ENCODE assay signal across 1 cellular context in the genomic region with DNA sequence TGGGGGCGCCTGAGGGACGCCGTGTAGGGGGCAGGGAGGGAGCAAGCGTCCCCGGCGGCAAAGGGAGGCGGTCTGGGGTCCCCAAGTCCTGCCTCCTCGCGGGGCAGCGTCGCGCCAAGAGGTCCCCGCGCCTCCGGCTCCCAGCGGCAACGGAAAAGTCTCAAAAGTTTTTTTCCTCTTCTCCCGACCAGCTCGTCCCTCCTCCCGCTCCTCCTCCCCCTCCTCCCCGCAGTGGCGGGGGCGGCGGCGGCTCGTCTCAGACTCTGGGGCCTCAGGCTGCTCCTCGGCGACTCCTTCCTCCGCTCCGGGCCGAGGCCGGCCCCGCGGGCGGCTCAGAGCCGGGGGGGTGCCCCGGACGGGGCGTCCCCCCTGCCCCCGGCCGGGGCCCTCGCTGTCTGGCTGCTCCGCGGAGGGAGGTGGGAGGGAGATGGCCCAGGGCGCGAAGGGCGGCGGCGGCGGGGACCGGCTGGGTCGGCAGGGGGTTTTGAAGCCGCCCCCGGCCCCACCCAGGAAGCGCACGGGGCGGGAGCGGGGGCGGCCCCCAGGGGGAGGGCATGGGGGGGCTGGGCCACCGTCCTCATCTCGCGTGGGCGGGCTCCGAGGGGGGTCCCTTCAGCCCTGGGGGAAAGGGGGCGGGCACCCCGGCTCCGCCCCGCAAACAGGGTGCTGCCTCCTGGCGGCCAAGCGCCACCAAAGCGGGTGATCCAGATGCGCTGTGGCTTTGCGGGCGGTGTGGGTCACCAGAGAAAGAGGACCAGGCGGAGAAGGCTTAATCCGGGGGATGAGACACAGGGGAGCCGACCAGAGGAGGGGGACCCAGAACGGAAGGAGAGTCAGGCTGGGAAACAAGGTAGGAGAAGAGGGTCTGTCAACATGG.
TF ChIP-seq lines count a peak whose summit lies in the region.

A gene (minus strand): TSS at position 457 of the 877 bp plus-strand sequence. CDS start 878 bp downstream, outside the sequence.

TF ChIP-seq in GM12878, 131 proteins besides CTCF, POLR2A, EP300 and RAD21 (continued from another document and continues in another):
- TF ChIP-seq ZNF384 (IDR thresholded peaks at IDR 0.05; ENCODE audit: borderline replicate concordance, low read depth, low read length) = no peak
- peak; percentile 31 to 46 for TF ChIP-seq IKZF2 (IDR thresholded peaks at IDR 0.05)
- TF ChIP-seq, protein P1, sequence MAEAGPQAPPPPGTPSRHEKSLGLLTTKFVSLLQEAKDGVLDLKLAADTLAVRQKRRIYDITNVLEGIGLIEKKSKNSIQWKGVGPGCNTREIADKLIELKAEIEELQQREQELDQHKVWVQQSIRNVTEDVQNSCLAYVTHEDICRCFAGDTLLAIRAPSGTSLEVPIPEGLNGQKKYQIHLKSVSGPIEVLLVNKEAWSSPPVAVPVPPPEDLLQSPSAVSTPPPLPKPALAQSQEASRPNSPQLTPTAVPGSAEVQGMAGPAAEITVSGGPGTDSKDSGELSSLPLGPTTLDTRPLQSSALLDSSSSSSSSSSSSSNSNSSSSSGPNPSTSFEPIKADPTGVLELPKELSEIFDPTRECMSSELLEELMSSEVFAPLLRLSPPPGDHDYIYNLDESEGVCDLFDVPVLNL (IDR thresholded peaks at IDR 0.05; ENCODE audit: low read depth, low read length) = no peak
- no peak for TF ChIP-seq ZNF207 (IDR thresholded peaks at IDR 0.05; ENCODE audit: borderline replicate concordance)
- TF ChIP-seq STAT3 (IDR thresholded peaks at IDR 0.05; ENCODE audit: low read depth, low read length) = no peak
- peak; percentile 62 to 68; a peak in 3 of 4 replicates for TF ChIP-seq BHLHE40 (IDR thresholded peaks at IDR 0.05; ENCODE audit: borderline replicate concordance in 1 of 2, low read depth in 2 of 2, low read length in 1 of 2)
- TF ChIP-seq CHD1 (IDR thresholded peaks at IDR 0.05; ENCODE audit: low read depth, low read length) = no peak
- no peak for TF ChIP-seq CBX3 (IDR thresholded peaks at IDR 0.05; ENCODE audit: borderline replicate concordance, low read depth)
- TF ChIP-seq SIX5 (IDR thresholded peaks at IDR 0.05; ENCODE audit: low read depth, low read length, severe bottlenecking) = no peak
- TF ChIP-seq, protein P2, sequence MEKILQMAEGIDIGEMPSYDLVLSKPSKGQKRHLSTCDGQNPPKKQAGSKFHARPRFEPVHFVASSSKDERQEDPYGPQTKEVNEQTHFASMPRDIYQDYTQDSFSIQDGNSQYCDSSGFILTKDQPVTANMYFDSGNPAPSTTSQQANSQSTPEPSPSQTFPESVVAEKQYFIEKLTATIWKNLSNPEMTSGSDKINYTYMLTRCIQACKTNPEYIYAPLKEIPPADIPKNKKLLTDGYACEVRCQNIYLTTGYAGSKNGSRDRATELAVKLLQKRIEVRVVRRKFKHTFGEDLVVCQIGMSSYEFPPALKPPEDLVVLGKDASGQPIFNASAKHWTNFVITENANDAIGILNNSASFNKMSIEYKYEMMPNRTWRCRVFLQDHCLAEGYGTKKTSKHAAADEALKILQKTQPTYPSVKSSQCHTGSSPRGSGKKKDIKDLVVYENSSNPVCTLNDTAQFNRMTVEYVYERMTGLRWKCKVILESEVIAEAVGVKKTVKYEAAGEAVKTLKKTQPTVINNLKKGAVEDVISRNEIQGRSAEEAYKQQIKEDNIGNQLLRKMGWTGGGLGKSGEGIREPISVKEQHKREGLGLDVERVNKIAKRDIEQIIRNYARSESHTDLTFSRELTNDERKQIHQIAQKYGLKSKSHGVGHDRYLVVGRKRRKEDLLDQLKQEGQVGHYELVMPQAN (conservative IDR thresholded peaks at IDR 0.05) = peak; percentile 90
- no peak for TF ChIP-seq NRF1 (conservative IDR thresholded peaks at IDR 0.05; ENCODE audit: low read depth, low read length)
- TF ChIP-seq CREM (IDR thresholded peaks at IDR 0.05; ENCODE audit: low read depth) = peak; percentile 9; the same call in 1 of the 2 replicates
- no peak for TF ChIP-seq WRNIP1 (IDR thresholded peaks at IDR 0.05; ENCODE audit: borderline replicate concordance, low read depth, low read length)
- TF ChIP-seq HDGF (IDR thresholded peaks at IDR 0.05) = peak; percentile 96
- TF ChIP-seq, protein P3, sequence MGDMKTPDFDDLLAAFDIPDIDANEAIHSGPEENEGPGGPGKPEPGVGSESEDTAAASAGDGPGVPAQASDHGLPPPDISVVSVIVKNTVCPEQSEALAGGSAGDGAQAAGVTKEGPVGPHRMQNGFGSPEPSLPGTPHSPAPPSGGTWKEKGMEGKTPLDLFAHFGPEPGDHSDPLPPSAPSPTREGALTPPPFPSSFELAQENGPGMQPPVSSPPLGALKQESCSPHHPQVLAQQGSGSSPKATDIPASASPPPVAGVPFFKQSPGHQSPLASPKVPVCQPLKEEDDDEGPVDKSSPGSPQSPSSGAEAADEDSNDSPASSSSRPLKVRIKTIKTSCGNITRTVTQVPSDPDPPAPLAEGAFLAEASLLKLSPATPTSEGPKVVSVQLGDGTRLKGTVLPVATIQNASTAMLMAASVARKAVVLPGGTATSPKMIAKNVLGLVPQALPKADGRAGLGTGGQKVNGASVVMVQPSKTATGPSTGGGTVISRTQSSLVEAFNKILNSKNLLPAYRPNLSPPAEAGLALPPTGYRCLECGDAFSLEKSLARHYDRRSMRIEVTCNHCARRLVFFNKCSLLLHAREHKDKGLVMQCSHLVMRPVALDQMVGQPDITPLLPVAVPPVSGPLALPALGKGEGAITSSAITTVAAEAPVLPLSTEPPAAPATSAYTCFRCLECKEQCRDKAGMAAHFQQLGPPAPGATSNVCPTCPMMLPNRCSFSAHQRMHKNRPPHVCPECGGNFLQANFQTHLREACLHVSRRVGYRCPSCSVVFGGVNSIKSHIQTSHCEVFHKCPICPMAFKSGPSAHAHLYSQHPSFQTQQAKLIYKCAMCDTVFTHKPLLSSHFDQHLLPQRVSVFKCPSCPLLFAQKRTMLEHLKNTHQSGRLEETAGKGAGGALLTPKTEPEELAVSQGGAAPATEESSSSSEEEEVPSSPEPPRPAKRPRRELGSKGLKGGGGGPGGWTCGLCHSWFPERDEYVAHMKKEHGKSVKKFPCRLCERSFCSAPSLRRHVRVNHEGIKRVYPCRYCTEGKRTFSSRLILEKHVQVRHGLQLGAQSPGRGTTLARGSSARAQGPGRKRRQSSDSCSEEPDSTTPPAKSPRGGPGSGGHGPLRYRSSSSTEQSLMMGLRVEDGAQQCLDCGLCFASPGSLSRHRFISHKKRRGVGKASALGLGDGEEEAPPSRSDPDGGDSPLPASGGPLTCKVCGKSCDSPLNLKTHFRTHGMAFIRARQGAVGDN (IDR thresholded peaks at IDR 0.05) = peak; percentile 85
- TF ChIP-seq SUZ12 (IDR thresholded peaks at IDR 0.05; ENCODE audit: unreplicated experiment) = no peak
- TF ChIP-seq STAT1 (conservative IDR thresholded peaks at IDR 0.05) = 0 out of 2 replicates have a peak, but pooled peaks have one; percentile 46
- TF ChIP-seq ESRRA (IDR thresholded peaks at IDR 0.05; ENCODE audit: low read length) = no peak
- no peak for TF ChIP-seq KDM1A (IDR thresholded peaks at IDR 0.05; ENCODE audit: borderline replicate concordance)
- no peak for TF ChIP-seq ASH2L (IDR thresholded peaks at IDR 0.05; ENCODE audit: borderline replicate concordance, low read depth)
- no peak for TF ChIP-seq IRF4 (IDR thresholded peaks at IDR 0.05; ENCODE audit: low read depth, low read length)
- TF ChIP-seq HDAC2 (IDR thresholded peaks at IDR 0.05) = no peak
- TF ChIP-seq MEF2B (IDR thresholded peaks at IDR 0.05; ENCODE audit: partially characterized antibody, poor library complexity, severe bottlenecking) = peak; percentile 46
- peak; percentile 66 for TF ChIP-seq YY1 (IDR thresholded peaks at IDR 0.05; ENCODE audit: low read depth, low read length)
- no peak for TF ChIP-seq BRCA1 (IDR thresholded peaks at IDR 0.05; ENCODE audit: low read depth, low read length)
- TF ChIP-seq MTA3 (IDR thresholded peaks at IDR 0.05; ENCODE audit: borderline replicate concordance, low read length) = no peak
- TF ChIP-seq HDAC6 (IDR thresholded peaks at IDR 0.05; ENCODE audit: unreplicated experiment) = no peak
- TF ChIP-seq BACH1 (IDR thresholded peaks at IDR 0.05; ENCODE audit: borderline replicate concordance) = peak; percentile 64
- TF ChIP-seq RBBP5 (conservative IDR thresholded peaks at IDR 0.05) = no peak
- no peak for TF ChIP-seq MYC (IDR thresholded peaks at IDR 0.05; ENCODE audit: insufficient read depth, insufficient read length, insufficient replicate concordance, low read length, severe bottlenecking)
- no peak for TF ChIP-seq RAD51 (IDR thresholded peaks at IDR 0.05)
- TF ChIP-seq PAX8 (IDR thresholded peaks at IDR 0.05) = no peak
- peak; percentile 48; the same call in 1 of the 2 replicates for TF ChIP-seq ATF7 (IDR thresholded peaks at IDR 0.05; ENCODE audit: low read depth)
- TF ChIP-seq, protein P4, sequence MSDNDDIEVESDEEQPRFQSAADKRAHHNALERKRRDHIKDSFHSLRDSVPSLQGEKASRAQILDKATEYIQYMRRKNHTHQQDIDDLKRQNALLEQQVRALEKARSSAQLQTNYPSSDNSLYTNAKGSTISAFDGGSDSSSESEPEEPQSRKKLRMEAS (IDR thresholded peaks at IDR 0.05; ENCODE audit: low read depth, low read length) = no peak
- TF ChIP-seq FOXK2 (IDR thresholded peaks at IDR 0.05) = no peak
- TF ChIP-seq SMAD1 (IDR thresholded peaks at IDR 0.05; ENCODE audit: low read depth, partially characterized antibody) = no peak
- peak; percentile 77 for TF ChIP-seq NBN (IDR thresholded peaks at IDR 0.05)
- TF ChIP-seq, protein P5, sequence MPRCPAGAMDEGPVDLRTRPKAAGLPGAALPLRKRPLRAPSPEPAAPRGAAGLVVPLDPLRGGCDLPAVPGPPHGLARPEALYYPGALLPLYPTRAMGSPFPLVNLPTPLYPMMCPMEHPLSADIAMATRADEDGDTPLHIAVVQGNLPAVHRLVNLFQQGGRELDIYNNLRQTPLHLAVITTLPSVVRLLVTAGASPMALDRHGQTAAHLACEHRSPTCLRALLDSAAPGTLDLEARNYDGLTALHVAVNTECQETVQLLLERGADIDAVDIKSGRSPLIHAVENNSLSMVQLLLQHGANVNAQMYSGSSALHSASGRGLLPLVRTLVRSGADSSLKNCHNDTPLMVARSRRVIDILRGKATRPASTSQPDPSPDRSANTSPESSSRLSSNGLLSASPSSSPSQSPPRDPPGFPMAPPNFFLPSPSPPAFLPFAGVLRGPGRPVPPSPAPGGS (IDR thresholded peaks at IDR 0.05; ENCODE audit: borderline replicate concordance, insufficient read depth, low read depth, low read length, poor library complexity, severe bottlenecking) = peak; percentile 52
- 0 out of 3 replicates have a peak, but pooled peaks have one; percentile 3 for TF ChIP-seq POU2F2 (IDR thresholded peaks at IDR 0.05; ENCODE audit: borderline replicate concordance, low read depth, low read length)
- TF ChIP-seq, protein P6, sequence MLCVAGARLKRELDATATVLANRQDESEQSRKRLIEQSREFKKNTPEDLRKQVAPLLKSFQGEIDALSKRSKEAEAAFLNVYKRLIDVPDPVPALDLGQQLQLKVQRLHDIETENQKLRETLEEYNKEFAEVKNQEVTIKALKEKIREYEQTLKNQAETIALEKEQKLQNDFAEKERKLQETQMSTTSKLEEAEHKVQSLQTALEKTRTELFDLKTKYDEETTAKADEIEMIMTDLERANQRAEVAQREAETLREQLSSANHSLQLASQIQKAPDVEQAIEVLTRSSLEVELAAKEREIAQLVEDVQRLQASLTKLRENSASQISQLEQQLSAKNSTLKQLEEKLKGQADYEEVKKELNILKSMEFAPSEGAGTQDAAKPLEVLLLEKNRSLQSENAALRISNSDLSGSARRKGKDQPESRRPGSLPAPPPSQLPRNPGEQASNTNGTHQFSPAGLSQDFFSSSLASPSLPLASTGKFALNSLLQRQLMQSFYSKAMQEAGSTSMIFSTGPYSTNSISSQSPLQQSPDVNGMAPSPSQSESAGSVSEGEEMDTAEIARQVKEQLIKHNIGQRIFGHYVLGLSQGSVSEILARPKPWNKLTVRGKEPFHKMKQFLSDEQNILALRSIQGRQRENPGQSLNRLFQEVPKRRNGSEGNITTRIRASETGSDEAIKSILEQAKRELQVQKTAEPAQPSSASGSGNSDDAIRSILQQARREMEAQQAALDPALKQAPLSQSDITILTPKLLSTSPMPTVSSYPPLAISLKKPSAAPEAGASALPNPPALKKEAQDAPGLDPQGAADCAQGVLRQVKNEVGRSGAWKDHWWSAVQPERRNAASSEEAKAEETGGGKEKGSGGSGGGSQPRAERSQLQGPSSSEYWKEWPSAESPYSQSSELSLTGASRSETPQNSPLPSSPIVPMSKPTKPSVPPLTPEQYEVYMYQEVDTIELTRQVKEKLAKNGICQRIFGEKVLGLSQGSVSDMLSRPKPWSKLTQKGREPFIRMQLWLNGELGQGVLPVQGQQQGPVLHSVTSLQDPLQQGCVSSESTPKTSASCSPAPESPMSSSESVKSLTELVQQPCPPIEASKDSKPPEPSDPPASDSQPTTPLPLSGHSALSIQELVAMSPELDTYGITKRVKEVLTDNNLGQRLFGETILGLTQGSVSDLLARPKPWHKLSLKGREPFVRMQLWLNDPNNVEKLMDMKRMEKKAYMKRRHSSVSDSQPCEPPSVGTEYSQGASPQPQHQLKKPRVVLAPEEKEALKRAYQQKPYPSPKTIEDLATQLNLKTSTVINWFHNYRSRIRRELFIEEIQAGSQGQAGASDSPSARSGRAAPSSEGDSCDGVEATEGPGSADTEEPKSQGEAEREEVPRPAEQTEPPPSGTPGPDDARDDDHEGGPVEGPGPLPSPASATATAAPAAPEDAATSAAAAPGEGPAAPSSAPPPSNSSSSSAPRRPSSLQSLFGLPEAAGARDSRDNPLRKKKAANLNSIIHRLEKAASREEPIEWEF (IDR thresholded peaks at IDR 0.05; ENCODE audit: insufficient replicate concordance, low read depth, low read length) = no peak
- no peak for TF ChIP-seq ZNF274 (IDR thresholded peaks at IDR 0.05; ENCODE audit: insufficient read depth, insufficient read length)
- TF ChIP-seq MEF2A (IDR thresholded peaks at IDR 0.05; ENCODE audit: insufficient read depth, low read depth, low read length) = no peak
- TF ChIP-seq CBX5 (IDR thresholded peaks at IDR 0.05; ENCODE audit: low read depth) = no peak; the same call in 1 of the 2 replicates
- TF ChIP-seq, protein P7, sequence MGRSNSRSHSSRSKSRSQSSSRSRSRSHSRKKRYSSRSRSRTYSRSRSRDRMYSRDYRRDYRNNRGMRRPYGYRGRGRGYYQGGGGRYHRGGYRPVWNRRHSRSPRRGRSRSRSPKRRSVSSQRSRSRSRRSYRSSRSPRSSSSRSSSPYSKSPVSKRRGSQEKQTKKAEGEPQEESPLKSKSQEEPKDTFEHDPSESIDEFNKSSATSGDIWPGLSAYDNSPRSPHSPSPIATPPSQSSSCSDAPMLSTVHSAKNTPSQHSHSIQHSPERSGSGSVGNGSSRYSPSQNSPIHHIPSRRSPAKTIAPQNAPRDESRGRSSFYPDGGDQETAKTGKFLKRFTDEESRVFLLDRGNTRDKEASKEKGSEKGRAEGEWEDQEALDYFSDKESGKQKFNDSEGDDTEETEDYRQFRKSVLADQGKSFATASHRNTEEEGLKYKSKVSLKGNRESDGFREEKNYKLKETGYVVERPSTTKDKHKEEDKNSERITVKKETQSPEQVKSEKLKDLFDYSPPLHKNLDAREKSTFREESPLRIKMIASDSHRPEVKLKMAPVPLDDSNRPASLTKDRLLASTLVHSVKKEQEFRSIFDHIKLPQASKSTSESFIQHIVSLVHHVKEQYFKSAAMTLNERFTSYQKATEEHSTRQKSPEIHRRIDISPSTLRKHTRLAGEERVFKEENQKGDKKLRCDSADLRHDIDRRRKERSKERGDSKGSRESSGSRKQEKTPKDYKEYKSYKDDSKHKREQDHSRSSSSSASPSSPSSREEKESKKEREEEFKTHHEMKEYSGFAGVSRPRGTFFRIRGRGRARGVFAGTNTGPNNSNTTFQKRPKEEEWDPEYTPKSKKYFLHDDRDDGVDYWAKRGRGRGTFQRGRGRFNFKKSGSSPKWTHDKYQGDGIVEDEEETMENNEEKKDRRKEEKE (IDR thresholded peaks at IDR 0.05) = no peak
- peak; percentile 100 for TF ChIP-seq NFXL1 (IDR thresholded peaks at IDR 0.05; ENCODE audit: borderline replicate concordance)
- no peak for TF ChIP-seq FOXM1 (IDR thresholded peaks at IDR 0.05; ENCODE audit: low read depth, low read length)
- no peak for TF ChIP-seq BMI1 (IDR thresholded peaks at IDR 0.05; ENCODE audit: borderline replicate concordance)
